In genomic region chr4:38560340-38560739, GRCh38 we compare ENCODE assay signal across 21 cellular contexts.
"Had no signal": no experiment of that assay in that cellular context is flagged by ENCODE, and none has a peak within 500 bp of the region (broad histone marks: within the 10 kb centered on the region; RNA-seq: fewer than 3 reads in every experiment).

No MANE protein-coding gene starts in this region.

- H3K27ac ChIP-seq: testis had no signal

- H3K9me3 Mint-ChIP-seq: effector memory CD8-positive, alpha-beta T cell had no signal

- H3K9me3 ChIP-seq: testis had no signal

- H3K27me3 ChIP-seq: testis had no signal

- H3K27ac Mint-ChIP-seq: activated CD4-positive, alpha-beta memory T cell treated with anti-CD3 and anti-CD28 coated beads, Interleukin-2, amount 10 ng/mL, durations not matched to agents 7 days and 5 days; activated naive CD4-positive, alpha-beta T cell treated with anti-CD3 and anti-CD28 coated beads for 36 hours; activated T-cell treated with anti-CD3 and anti-CD28 coated beads, Interleukin-2, amount 50 U/mL, for 24 hours; brain; effector memory CD8-positive, alpha-beta T cell; T-helper 2 cell treated with Interferon-gamma antibody and Interleukin-4, amounts not matched to agents 5 μg/mL and 100 μg/mL, for 36 hours; type B pancreatic cell; WTC11 had no signal

- H3K4me3 Mint-ChIP-seq: activated CD4-positive, alpha-beta memory T cell treated with anti-CD3 and anti-CD28 coated beads, Interleukin-2, amount 10 ng/mL, durations not matched to agents 7 days and 5 days; activated naive CD4-positive, alpha-beta T cell treated with anti-CD3 and anti-CD28 coated beads for 36 hours; activated T-cell treated with anti-CD3 and anti-CD28 coated beads, Interleukin-2, amount 50 U/mL, for 24 hours; brain; effector memory CD8-positive, alpha-beta T cell; naive thymus-derived CD8-positive, alpha-beta T cell; T-helper 2 cell treated with Interferon-gamma antibody and Interleukin-4, amounts not matched to agents 5 μg/mL and 100 μg/mL, for 36 hours; type B pancreatic cell; WTC11 had no signal

- H3K36me3 Mint-ChIP-seq: brain had no signal

- DNase-seq: activated CD4-positive, alpha-beta memory T cell treated with anti-CD3 and anti-CD28 coated beads, Interleukin-2, amount 10 ng/mL, durations not matched to agents 7 days and 5 days; anterior cingulate cortex; caudate nucleus; effector memory CD8-positive, alpha-beta T cell; foreskin fibroblast; glutamatergic neuron; hippocampal formation; left cardiac atrium; mesenchymal stem cell; naive thymus-derived CD8-positive, alpha-beta T cell; nucleus accumbens; stimulated activated CD4-positive, alpha-beta T cell treated with anti-CD3 and anti-CD28 coated beads, Interleukin-4, amount 100 ng/mL, for 1 hour; testis had no signal

- H3K27me3 Mint-ChIP-seq: effector memory CD8-positive, alpha-beta T cell; naive thymus-derived CD8-positive, alpha-beta T cell; type B pancreatic cell had no signal

- H3K4me2 ChIP-seq: smooth muscle cell had no signal

- ATAC-seq: effector memory CD8-positive, alpha-beta T cell; left cardiac atrium; sciatic nerve; WTC11 had no signal

- H3K4me3 ChIP-seq: smooth muscle cell, testis had no signal
